ENCODE assay signal across 8 cellular contexts in the genomic region with DNA sequence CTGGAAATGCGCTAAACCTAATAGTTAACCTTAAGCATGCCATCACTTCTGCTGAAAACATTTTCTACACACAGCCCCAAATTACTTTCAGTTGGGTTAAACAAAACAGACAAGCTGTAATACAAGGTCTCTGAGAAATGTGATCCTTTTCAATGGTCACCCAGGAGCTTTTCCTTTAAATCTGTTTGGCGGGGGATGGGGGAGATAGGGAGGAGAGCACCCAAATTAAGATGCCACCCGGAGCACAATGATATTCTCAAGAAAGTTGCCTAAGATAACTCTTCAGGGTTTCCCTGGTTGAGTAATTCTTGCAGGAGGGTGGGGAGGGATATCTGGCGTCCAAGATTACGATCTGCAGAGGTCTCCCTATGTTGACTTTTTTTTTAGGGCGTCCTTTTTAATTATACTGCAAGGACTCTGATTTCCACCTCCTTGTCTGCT. TPM values are rescaled to one million over a fixed set of nuclear protein-coding genes. Genes with fewer than 3 reads are reported as not detected.
DNase-seq lines count a peak whose midpoint lies in the region; ATAC-seq and TF ChIP-seq lines count a peak whose summit lies in the region.

No MANE protein-coding gene starts in this region.

- H3K27me3 Mint-ChIP-seq in T-helper 1 cell treated with Interleukin-12 subunit alpha and Interleukin-12 subunit beta and Interleukin-4 antibody, amounts not matched to agents 30 μg/mL and 1 μg/mL, for 36 hours (ENCODE audit: low read depth) = peaks cover 77% of the 10 kb centered on the region

- DNase-seq in T-helper 1 cell = no peak
- DNase-seq in SW480 (ENCODE audit: low spot score) = peak; percentile 5
- DNase-seq in fibroblast of peridontal ligament (ENCODE audit: extremely low read depth) = peak; percentile 16
- DNase-seq in psoas muscle = no peak
- DNase-seq in left lobe of liver (ENCODE audit: low spot score) = no peak
- no peak for DNase-seq in NCI-H1436 treated with DMSO at 0.1 percent for 48 hours (lab: John Stamatoyannopoulos, UW)

- WGBS in psoas muscle, 3 donors = 1 to 2% (median 1%) methylated on average over 6 of the region's 6 CpGs

- no peaks in the 10 kb centered on the region for H3K27me3 ChIP-seq in psoas muscle (ENCODE audit: insufficient read depth in 3 of 3, low read length in 2 of 3)

- ATAC-seq in psoas muscle = peak in 1 of 4 donors; percentile 1
- no peak for ATAC-seq in HG02840 (IDR thresholded peaks at IDR 0.05; ENCODE audit: low FRiP score, unreplicated experiment)
- ATAC-seq in left lobe of liver = no peak

- intact Hi-C loops in psoas muscle (cut with DNase I) = loop anchor here (2.0 to 10.0 kb wide), 9 partner anchors 63 to 375 kb away; partner anchors contain the start of gene RNF138 (in 1 of the 2)

- TF ChIP-seq CTCF in psoas muscle (IDR thresholded peaks at IDR 0.05) = no peak

- peak overlapping the region; percentile 79 for H3K27ac ChIP-seq in psoas muscle

- no peaks in the 10 kb centered on the region for H3K9me3 ChIP-seq in psoas muscle

- peak overlapping the region; percentile 77 for H3K4me3 Mint-ChIP-seq in T-helper 1 cell treated with Interleukin-12 subunit alpha and Interleukin-12 subunit beta and Interleukin-4 antibody, amounts not matched to agents 30 μg/mL and 1 μg/mL, for 36 hours

- peaks cover 13% of the 10 kb centered on the region for H3K4me1 ChIP-seq in psoas muscle

- peaks cover 15% of the 10 kb centered on the region for H3K4me1 Mint-ChIP-seq in T-helper 1 cell treated with Interleukin-12 subunit alpha and Interleukin-12 subunit beta and Interleukin-4 antibody, amounts not matched to agents 30 μg/mL and 1 μg/mL, for 36 hours (ENCODE audit: low read depth)

- no peaks in the 10 kb centered on the region for H3K36me3 ChIP-seq in psoas muscle (ENCODE audit: insufficient read depth in 1 of 2, low read depth in 1 of 2)

- H3K27ac Mint-ChIP-seq in T-helper 1 cell treated with Interleukin-12 subunit alpha and Interleukin-12 subunit beta and Interleukin-4 antibody, amounts not matched to agents 30 μg/mL and 1 μg/mL, for 36 hours = no peak overlapping the region

- H3K36me3 Mint-ChIP-seq in T-helper 1 cell treated with Interleukin-12 subunit alpha and Interleukin-12 subunit beta and Interleukin-4 antibody, amounts not matched to agents 30 μg/mL and 1 μg/mL, for 36 hours (ENCODE audit: low read depth) = no peaks in the 10 kb centered on the region

- H3K4me3 ChIP-seq in psoas muscle = peak overlapping the region; percentile 78

- H3K9me3 Mint-ChIP-seq in T-helper 1 cell treated with Interleukin-12 subunit alpha and Interleukin-12 subunit beta and Interleukin-4 antibody, amounts not matched to agents 30 μg/mL and 1 μg/mL, for 36 hours = no peaks in the 10 kb centered on the region

RNA-seq across cellular contexts. Expression of gene GAREM1, which starts 1.0 kb away (rescaled TPM):
- total RNA-seq in psoas muscle (10 to 100 TPM in 1 of 4 donors, 1 to 10 TPM in 3; 7.2 to 10.3 (median 9.5) TPM), left lobe of liver (4.8 TPM)
- polyA plus RNA-seq in psoas muscle = 1 to 10 TPM; 2.3 to 3.4 (median 2.4) TPM

Comparison
In these comparisons a context has a peak if more than half of its experiments do, and no peak if none do; other contexts are left out.
1. DNase-seq: peak in SW480 (single experiment) and fibroblast of peridontal ligament (single experiment); none in T-helper 1 cell (0 of 5), psoas muscle (0 of 2), left lobe of liver (single experiment) and NCI-H1436 treated with DMSO at 0.1 percent for 48 hours (single experiment).